9 cellular contexts compared by ENCODE assay signal in genomic region chr3:168047190-168047795, GRCh38. TPM values are rescaled to one million over a fixed set of nuclear protein-coding genes. Genes with fewer than 3 reads are reported as not detected.
DNase-seq lines count a peak whose midpoint lies in the region; ATAC-seq and TF ChIP-seq lines count a peak whose summit lies in the region.
"Had no signal": no experiment of that assay in that cellular context is flagged by ENCODE, and none has a peak within 500 bp of the region (broad histone marks: within the 10 kb centered on the region; RNA-seq: fewer than 3 reads in every experiment).

No MANE protein-coding gene starts in this region.

- BruUV-seq in HCT116 (replicated peaks; lab: Mats Ljungman, UMichigan) (no TSS peak), OCI-LY7 (replicated peaks; lab: Mats Ljungman, UMichigan) (no TSS peak)

- H3K4me1 Mint-ChIP-seq in activated T-cell treated with anti-CD3 and anti-CD28 coated beads, Interleukin-2, amount 50 U/mL, for 72 hours (ENCODE audit: low read depth), result no peaks in the 10 kb centered on the region
- H3K4me1 Mint-ChIP-seq in chondrocyte (ENCODE audit: low read depth), result peaks cover 35% of the 10 kb centered on the region
- H3K4me1 Mint-ChIP-seq: CD4-positive, CD25-positive, alpha-beta regulatory T cell had no signal

- H3K27me3 Mint-ChIP-seq in activated T-cell treated with anti-CD3 and anti-CD28 coated beads, Interleukin-2, amount 50 U/mL, for 72 hours (ENCODE audit: low read depth), result peaks cover 7% of the 10 kb centered on the region
- H3K27me3 Mint-ChIP-seq in chondrocyte (ENCODE audit: low read depth), result no peaks in the 10 kb centered on the region
- H3K27me3 Mint-ChIP-seq: CD4-positive, CD25-positive, alpha-beta regulatory T cell had no signal

- TF ChIP-seq RAD21 in HCT116 (IDR thresholded peaks at IDR 0.05; ENCODE audit: low read depth), result peak; percentile 97

- H3K9me2 ChIP-seq in HCT116 (ENCODE audit: insufficient read depth) (no peaks in the 10 kb centered on the region), OCI-LY7 (ENCODE audit: insufficient read depth, low read length) (no peaks in the 10 kb centered on the region)

- ATAC-seq in activated T-cell treated with anti-CD3 and anti-CD28 coated beads, Interleukin-2, amount 50 U/mL, for 72 hours (replicated peaks in 1 of 2), result peak; percentile 74 to 78
- peak; percentile 84 for ATAC-seq in HCT116
- peak; percentile 94 for ATAC-seq in left lung

- H3K27ac Mint-ChIP-seq in activated T-cell treated with anti-CD3 and anti-CD28 coated beads, Interleukin-2, amount 50 U/mL, for 72 hours, result no peak overlapping the region
- H3K27ac Mint-ChIP-seq in chondrocyte (ENCODE audit: unreplicated experiment), result no peak overlapping the region
- H3K27ac Mint-ChIP-seq: CD4-positive, CD25-positive, alpha-beta regulatory T cell had no signal

- no peak overlapping the region for H3K9ac ChIP-seq in HCT116 (ENCODE audit: low read length)

- H3K4me2 ChIP-seq in HCT116 (ENCODE audit: low read length), result no peak overlapping the region
- H3K4me2 ChIP-seq in OCI-LY7 (ENCODE audit: low read length), result no peak overlapping the region

- H3K9me3 ChIP-seq in HCT116 (ENCODE audit: control insufficient read depth in 1 of 2, insufficient read depth in 1 of 2, low read depth in 1 of 2, low read length in 2 of 2) (no peaks in the 10 kb centered on the region), OCI-LY7 (ENCODE audit: low read length) (no peaks in the 10 kb centered on the region), left lung (no peaks in the 10 kb centered on the region), uterus (no peaks in the 10 kb centered on the region)

- no peak for DNase-seq in activated T-cell treated with anti-CD3 and anti-CD28 coated beads, Interleukin-2, amount 50 U/mL, for 72 hours
- no peak for DNase-seq in activated T-cell treated with anti-CD3 and anti-CD28 coated beads, Interleukin-2, amount 50 U/mL, for 48 hours
- DNase-seq in HCT116 (ENCODE audit: low read depth, low spot score) (peak; percentile 79), OCI-LY7 (ENCODE audit: low spot score) (peak; percentile 89), chondrocyte (ENCODE audit: low spot score) (no peak), left lung (no peak), uterus (no peak)

- H3K27ac ChIP-seq in HCT116 (ENCODE audit: low read depth, low read length), result no peak overlapping the region
- no peak overlapping the region for H3K27ac ChIP-seq in OCI-LY7 (ENCODE audit: low read depth, low read length, poor library complexity, severe bottlenecking)
- no peak overlapping the region for H3K27ac ChIP-seq in left lung
- H3K27ac ChIP-seq in uterus, result peak overlapping the region in 1 of 2 donors; percentile 5

- RAD21 ChIA-PET in HCT116 (lab: Charles Lee; ENCODE audit: low non-redundant PET in 1 of 2, low total read pairs in 2 of 2, uncharacterized antibody in 2 of 2, unreplicated experiment in 2 of 2), result no interaction called here

- H3K79me2 ChIP-seq in HCT116 (ENCODE audit: insufficient read depth, low read length), result no peaks in the 10 kb centered on the region
- H3K79me2 ChIP-seq in OCI-LY7 (ENCODE audit: insufficient read depth, low read depth, low read length), result peaks cover 19% of the 10 kb centered on the region; the same call in 1 of the 2 replicates

- no peak overlapping the region for H3K4me3 Mint-ChIP-seq in activated T-cell treated with anti-CD3 and anti-CD28 coated beads, Interleukin-2, amount 50 U/mL, for 72 hours
- no peak overlapping the region for H3K4me3 Mint-ChIP-seq in chondrocyte (ENCODE audit: unreplicated experiment)
- H3K4me3 Mint-ChIP-seq: CD4-positive, CD25-positive, alpha-beta regulatory T cell had no signal

- TF ChIP-seq CTCF in HCT116 (IDR thresholded peaks at IDR 0.05 in 2 of 3, conservative IDR thresholded peaks at IDR 0.05 in 1 of 3; ENCODE audit: borderline replicate concordance in 1 of 3, insufficient read depth in 1 of 3, low read depth in 2 of 3, low read length in 2 of 3), result peak; percentile 68 to 99 (median 89)
- TF ChIP-seq CTCF in LNCAP (IDR thresholded peaks at IDR 0.05), result peak; percentile 94
- peak; percentile 100 for TF ChIP-seq CTCF in OCI-LY7 (conservative IDR thresholded peaks at IDR 0.05; ENCODE audit: low read length)
- peak; percentile 99 for TF ChIP-seq CTCF in chondrocyte (IDR thresholded peaks at IDR 0.05)
- peak; percentile 57 to 81 for TF ChIP-seq CTCF in left lung (IDR thresholded peaks at IDR 0.05)
- TF ChIP-seq CTCF in uterus (IDR thresholded peaks at IDR 0.05), result peak; percentile 78 to 88 (median 84)

- H3K4me1 ChIP-seq in HCT116 (ENCODE audit: control insufficient read depth in 1 of 2, insufficient read depth in 2 of 2, low read length in 2 of 2) (no peaks in the 10 kb centered on the region), OCI-LY7 (ENCODE audit: insufficient read depth, low read length, poor library complexity, severe bottlenecking) (peaks cover 7% of the 10 kb centered on the region), left lung (peaks cover 7% of the 10 kb centered on the region in 2 donors), uterus (no peaks in the 10 kb centered on the region)

- H2AFZ ChIP-seq in HCT116 (ENCODE audit: low read depth, low read length, poor library complexity, severe bottlenecking) (no peak overlapping the region), OCI-LY7 (ENCODE audit: low read length) (no peak overlapping the region)

- H3K36me3 Mint-ChIP-seq in activated T-cell treated with anti-CD3 and anti-CD28 coated beads, Interleukin-2, amount 50 U/mL, for 72 hours (ENCODE audit: insufficient read depth in 2 of 2), result no peaks in the 10 kb centered on the region
- peaks cover 4% of the 10 kb centered on the region for H3K36me3 Mint-ChIP-seq in chondrocyte (ENCODE audit: low read depth)
- H3K36me3 Mint-ChIP-seq: CD4-positive, CD25-positive, alpha-beta regulatory T cell had no signal

- H3K9me3 Mint-ChIP-seq in activated T-cell treated with anti-CD3 and anti-CD28 coated beads, Interleukin-2, amount 50 U/mL, for 72 hours, result no peaks in the 10 kb centered on the region
- no peaks in the 10 kb centered on the region for H3K9me3 Mint-ChIP-seq in chondrocyte (ENCODE audit: low read depth)

- no peak overlapping the region for H3K4me3 ChIP-seq in HCT116 (replicated peaks in 1 of 2; ENCODE audit: low read depth in 1 of 2, low read length in 2 of 2)
- no peak overlapping the region for H3K4me3 ChIP-seq in OCI-LY7 (ENCODE audit: low read depth, low read length, poor library complexity, severe bottlenecking)
- H3K4me3 ChIP-seq in left lung, result no peak overlapping the region
- H3K4me3 ChIP-seq in uterus, result no peak overlapping the region

- TF ChIP-seq POLR2A in HCT116 (IDR thresholded peaks at IDR 0.05; ENCODE audit: borderline replicate concordance, extremely low read depth, insufficient read depth, insufficient read length) (no peak), uterus (IDR thresholded peaks at IDR 0.05) (no peak)

- intact Hi-C loops in HCT116 (cut with micrococcal nuclease), result loop anchor here (1.0 to 5.0 kb wide), 4 partner anchors 48 to 800 kb away; partner anchors contain the start of gene GOLIM4
- intact Hi-C loops in OCI-LY7 (cut with micrococcal nuclease; ENCODE audit: unreplicated experiment), result loop anchor here (1.0 to 10.0 kb wide), 6 partner anchors 48 to 800 kb away; partner anchors contain the start of gene GOLIM4
- intact Hi-C loops in left lung (cut with DNase I), result loop anchor here in 1 of 2 donors (5.0 kb wide), 1 partner anchor 120 kb away; no protein-coding TSS in a partner anchor
- intact Hi-C loops in uterus (cut with DNase I; ENCODE audit: low total_unique reads), result loop anchor here (5.0 kb wide), 1 partner anchor 115 kb away; no protein-coding TSS in a partner anchor

- POLR2A ChIA-PET in HCT116 (lab: Charles Lee) (interaction anchor here (1.3 kb wide), 1 partner anchor 164 kb away, joined by 4 read pairs; no protein-coding TSS in a partner anchor), OCI-LY7 (lab: Charles Lee) (interaction anchor here (0.9 to 1.2 kb wide), 3 partner anchors 114 to 123 kb away, joined by 3 to 4 read pairs (median 3); no protein-coding TSS in a partner anchor)

- CTCF ChIA-PET in HCT116 (lab: Charles Lee), result interaction anchor here (0.6 to 4.1 kb wide), 2 partner anchors 118 to 164 kb away, joined by 3 to 47 read pairs; no protein-coding TSS in a partner anchor
- CTCF ChIA-PET in OCI-LY7 (lab: Charles Lee; ENCODE audit: unreplicated experiment), result no interaction called here

- H3K36me3 ChIP-seq in HCT116 (ENCODE audit: control insufficient read depth in 1 of 2, insufficient read depth in 2 of 2, low read length in 2 of 2) (no peaks in the 10 kb centered on the region), OCI-LY7 (ENCODE audit: insufficient read depth, low read length) (peaks cover 17% of the 10 kb centered on the region), left lung (peaks cover 0 to 11% of the 10 kb centered on the region in 2 donors), uterus (no peaks in the 10 kb centered on the region)

- H3K27me3 ChIP-seq in HCT116 (ENCODE audit: insufficient read depth, low read length) (no peaks in the 10 kb centered on the region), left lung (no peaks in the 10 kb centered on the region), uterus (no peaks in the 10 kb centered on the region)

- H4K20me1 ChIP-seq in HCT116 (ENCODE audit: insufficient read depth) (no peaks in the 10 kb centered on the region), OCI-LY7 (ENCODE audit: insufficient read depth, low read length) (no peaks in the 10 kb centered on the region)

TF ChIP-seq in HCT116, 20 proteins besides CTCF, POLR2A, EP300 and RAD21:
- 0 out of 2 replicates have a peak, but pooled peaks have one; percentile 18 for TF ChIP-seq FOSL1 (IDR thresholded peaks at IDR 0.05; ENCODE audit: low read depth)
- peak; percentile 33; the same call in 1 of the 2 replicates for TF ChIP-seq MAX (IDR thresholded peaks at IDR 0.05)
- TF ChIP-seq POLR2AphosphoS5 (IDR thresholded peaks at IDR 0.05; ENCODE audit: low read depth, low read length), result no peak

RNA-seq across cellular contexts. Expression of gene GOLIM4, which starts 48.4 kb away (rescaled TPM):
- 1 to 10 TPM; 3.3 to 5.8 TPM for total RNA-seq in activated T-cell treated with anti-CD3 and anti-CD28 coated beads, Interleukin-2, amount 50 U/mL, for 72 hours
- total RNA-seq in HCT116 (2021; ENCODE audit: unreplicated experiment) (10.6 TPM), OCI-LY7 (2022) (42.8 and 46.6 TPM in 2 replicates), chondrocyte (46.3 to 67.1 TPM (median 47.6 TPM) in 3 replicates), left lung (10 to 100 TPM; 40.6 to 41.3 TPM), uterus (10 to 100 TPM; 21.0 to 85.1 (median 29.7) TPM)
- polyA plus RNA-seq in HCT116 (2012), result 3.6 and 3.9 TPM in 2 replicates
- total RNA-seq in OCI-LY7 (2014; rRNA removed; shearing (Covaris generic)), result 31.2 and 42.6 TPM in 2 replicates
- polyA plus RNA-seq: CD4-positive, CD25-positive, alpha-beta regulatory T cell had no signal

Comparison
In these comparisons a context has a peak if more than half of its experiments do, and no peak if none do; other contexts are left out.
1. DNase-seq: peak in HCT116 (single experiment) and OCI-LY7 (single experiment); none in activated T-cell treated with anti-CD3 and anti-CD28 coated beads, Interleukin-2, amount 50 U/mL, for 72 hours (0 of 2), activated T-cell treated with anti-CD3 and anti-CD28 coated beads, Interleukin-2, amount 50 U/mL, for 48 hours (0 of 2), chondrocyte (single experiment), left lung (0 of 2) and uterus (0 of 2).
2. Peak in every context shown above with its lines, with median percentiles within 50 percentile points of each other: ATAC-seq and CTCF ChIP-seq.